In genomic region chr19:7214329-7215089, GRCh38 we compare ENCODE assay signal across 1 cellular context.
A peak's percentile ranks its signal among the peaks of the same experiment; 100 is the strongest.
TF ChIP-seq lines count a peak whose summit lies in the region.

No MANE protein-coding gene starts in this region.

TF ChIP-seq in HepG2, 621 proteins besides CTCF, POLR2A, EP300 and RAD21 (continued from another document and continues in another):
- TF ChIP-seq SNAPC4 (CRISPR knock-in tag; IDR thresholded peaks at IDR 0.05) = no peak
- no peak for TF ChIP-seq ZBTB38 (CRISPR knock-in tag; IDR thresholded peaks at IDR 0.05)
- peak; percentile 68 for TF ChIP-seq ZBTB7A (CRISPR knock-in tag; IDR thresholded peaks at IDR 0.05)
- no peak for TF ChIP-seq ZNF3 (CRISPR knock-in tag; IDR thresholded peaks at IDR 0.05)
- no peak for TF ChIP-seq ZNF777 (CRISPR knock-in tag; IDR thresholded peaks at IDR 0.05)
- no peak for TF ChIP-seq ZNF652 (CRISPR knock-in tag; IDR thresholded peaks at IDR 0.05; ENCODE audit: borderline replicate concordance, low read depth)
- TF ChIP-seq DNMT3B (CRISPR knock-in tag; conservative IDR thresholded peaks at IDR 0.05) = no peak
- TF ChIP-seq NCOR1 (IDR thresholded peaks at IDR 0.05; ENCODE audit: borderline replicate concordance, low read length) = peak; percentile 21; the same call in 1 of the 2 replicates
- TF ChIP-seq PTBP1 (IDR thresholded peaks at IDR 0.05; ENCODE audit: low read depth, low read length, poor library complexity, severe bottlenecking) = no peak
- TF ChIP-seq NFKBIZ (CRISPR knock-in tag; IDR thresholded peaks at IDR 0.05) = 0 out of 2 replicates have a peak, but pooled peaks have one; percentile 75
- TF ChIP-seq TBX3 (IDR thresholded peaks at IDR 0.05; ENCODE audit: borderline replicate concordance) = no peak
- TF ChIP-seq ZSCAN29 (CRISPR knock-in tag; conservative IDR thresholded peaks at IDR 0.05) = no peak
- peak; percentile 77; the same call in 1 of the 2 replicates for TF ChIP-seq HMG20A (CRISPR knock-in tag; IDR thresholded peaks at IDR 0.05; ENCODE audit: borderline replicate concordance)
- no peak for TF ChIP-seq RNF219 (CRISPR knock-in tag; IDR thresholded peaks at IDR 0.05)
- TF ChIP-seq ZSCAN20 (CRISPR knock-in tag; IDR thresholded peaks at IDR 0.05; ENCODE audit: borderline replicate concordance) = no peak
- peak; percentile 38; the same call in 1 of the 2 replicates for TF ChIP-seq ZNF12 (CRISPR knock-in tag; IDR thresholded peaks at IDR 0.05)
- peak; percentile 32; the same call in 1 of the 2 replicates for TF ChIP-seq SP5 (CRISPR knock-in tag; IDR thresholded peaks at IDR 0.05; ENCODE audit: borderline replicate concordance, low read depth)
- TF ChIP-seq AGO1 (IDR thresholded peaks at IDR 0.05; ENCODE audit: low read depth, low read length, poor library complexity, severe bottlenecking) = no peak
- no peak for TF ChIP-seq DRAP1 (CRISPR knock-in tag; IDR thresholded peaks at IDR 0.05)
- TF ChIP-seq ZNF281 (CRISPR knock-in tag; IDR thresholded peaks at IDR 0.05; ENCODE audit: borderline replicate concordance) = no peak; the same call in 1 of the 2 replicates
- no peak for TF ChIP-seq ZFP82 (CRISPR knock-in tag; IDR thresholded peaks at IDR 0.05; ENCODE audit: borderline replicate concordance)
- no peak for TF ChIP-seq NKX3-1 (CRISPR knock-in tag; IDR thresholded peaks at IDR 0.05)
- peak; percentile 65 for TF ChIP-seq PATZ1 (CRISPR knock-in tag; IDR thresholded peaks at IDR 0.05)
- no peak for TF ChIP-seq ZNF703 (CRISPR knock-in tag; IDR thresholded peaks at IDR 0.05; ENCODE audit: borderline replicate concordance)
- TF ChIP-seq ZNF260 (CRISPR knock-in tag; IDR thresholded peaks at IDR 0.05; ENCODE audit: borderline replicate concordance, low read depth) = no peak
- no peak for TF ChIP-seq ZFP90 (CRISPR knock-in tag; IDR thresholded peaks at IDR 0.05; ENCODE audit: borderline replicate concordance)
- TF ChIP-seq PAF1 (CRISPR knock-in tag; IDR thresholded peaks at IDR 0.05) = 0 out of 2 replicates have a peak, but pooled peaks have one; percentile 60
- peak; percentile 35; the same call in 1 of the 2 replicates for TF ChIP-seq ZNF644 (CRISPR knock-in tag; IDR thresholded peaks at IDR 0.05; ENCODE audit: low read depth)
- peak; percentile 72; the same call in 1 of the 2 replicates for TF ChIP-seq TFAP4 (IDR thresholded peaks at IDR 0.05; ENCODE audit: borderline replicate concordance, low read depth)
- TF ChIP-seq CCAR2 (optimal IDR thresholded peaks at IDR 0.05; ENCODE audit: low read depth, low read length) = no peak
- no peak for TF ChIP-seq ZNF780A (CRISPR knock-in tag; IDR thresholded peaks at IDR 0.05)
- TF ChIP-seq ZBTB10 (CRISPR knock-in tag; IDR thresholded peaks at IDR 0.05; ENCODE audit: borderline replicate concordance) = no peak
- TF ChIP-seq ZNF660 (CRISPR knock-in tag; IDR thresholded peaks at IDR 0.05; ENCODE audit: borderline replicate concordance, low read depth) = no peak
- no peak for TF ChIP-seq GLI4 (CRISPR knock-in tag; IDR thresholded peaks at IDR 0.05; ENCODE audit: borderline replicate concordance)
- TF ChIP-seq POGK (CRISPR knock-in tag; conservative IDR thresholded peaks at IDR 0.05) = no peak
- no peak for TF ChIP-seq ZFP36L2 (CRISPR knock-in tag; IDR thresholded peaks at IDR 0.05)
- TF ChIP-seq DMAP1 (CRISPR knock-in tag; IDR thresholded peaks at IDR 0.05) = no peak
- peak; percentile 40; the same call in 1 of the 2 replicates for TF ChIP-seq POGZ (CRISPR knock-in tag; IDR thresholded peaks at IDR 0.05)
- TF ChIP-seq TGIF2 (CRISPR knock-in tag; IDR thresholded peaks at IDR 0.05) = no peak
- 0 out of 2 replicates have a peak, but pooled peaks have one; percentile 51 for TF ChIP-seq KAT7 (CRISPR knock-in tag; IDR thresholded peaks at IDR 0.05; ENCODE audit: borderline replicate concordance)
- TF ChIP-seq BORCS8-MEF2B (CRISPR knock-in tag; IDR thresholded peaks at IDR 0.05) = no peak
- no peak for TF ChIP-seq NFYB (CRISPR knock-in tag; IDR thresholded peaks at IDR 0.05)
- no peak for TF ChIP-seq CREBL2 (CRISPR knock-in tag; IDR thresholded peaks at IDR 0.05; ENCODE audit: borderline replicate concordance)
- TF ChIP-seq ZNF224 (CRISPR knock-in tag; IDR thresholded peaks at IDR 0.05) = no peak
- no peak for TF ChIP-seq ZBTB3 (CRISPR knock-in tag; IDR thresholded peaks at IDR 0.05; ENCODE audit: borderline replicate concordance, low read depth)
- no peak for TF ChIP-seq PLRG1 (conservative IDR thresholded peaks at IDR 0.05)
- peak; percentile 74; the same call in 1 of the 2 replicates for TF ChIP-seq ZSCAN9 (CRISPR knock-in tag; IDR thresholded peaks at IDR 0.05; ENCODE audit: borderline replicate concordance)
- no peak for TF ChIP-seq ADNP (CRISPR knock-in tag; IDR thresholded peaks at IDR 0.05)
- no peak for TF ChIP-seq ZNF879 (CRISPR knock-in tag; IDR thresholded peaks at IDR 0.05)
